Comparison of ENCODE assay signal across 8 cellular contexts in genomic region chr12:12349711-12350665, GRCh38.
A peak's percentile ranks its signal among the peaks of the same experiment; 100 is the strongest.
DNase-seq lines count a peak whose midpoint lies in the region; ATAC-seq, FAIRE-seq and TF ChIP-seq lines count a peak whose summit lies in the region.

MANSC1 (minus strand) TSS chr12:12350242; CDS start chr12:12343314, 6,928 bp downstream.

- H3K4me1 Mint-ChIP-seq in central memory CD8-positive, alpha-beta T cell: peaks cover 13% of the 10 kb centered on the region

- peak within 1 kb of the TSS; percentile 60 for H3K4me3 Mint-ChIP-seq in central memory CD8-positive, alpha-beta T cell

- H3K27ac Mint-ChIP-seq in central memory CD8-positive, alpha-beta T cell (ENCODE audit: low read depth): no peak within 1 kb of the TSS

- peak; percentile 51 for TF ChIP-seq CTCF in GM12873 (IDR thresholded peaks at IDR 0.05; ENCODE audit: insufficient read depth, low read depth, low read length, missing control alignments)
- 0 out of 2 replicates have a peak, but pooled peaks have one; percentile 22 for TF ChIP-seq CTCF in WI38 (IDR thresholded peaks at IDR 0.05; ENCODE audit: low read depth, low read length)

- peak within 1 kb of the TSS; percentile 65 for H3K4me3 ChIP-seq in WI38 (ENCODE audit: low read depth, low read length)
- H3K4me3 ChIP-seq in skin epidermis: peak within 1 kb of the TSS; percentile 46 to 65 (median 60)

- H3K27me3 Mint-ChIP-seq in central memory CD8-positive, alpha-beta T cell: no peaks in the 10 kb centered on the region

- no peak for TF ChIP-seq POLR2A in H54 (IDR thresholded peaks at IDR 0.05; ENCODE audit: low read depth, low read length)

- H3K27ac ChIP-seq in skin epidermis: peak within 1 kb of the TSS in 20 of 21 experiments; percentile 38 to 90 (median 82)

- ATAC-seq in central memory CD8-positive, alpha-beta T cell (replicated peaks; ENCODE audit: extremely low read depth, poor library complexity, severe bottlenecking): peak; percentile 46

- H3K36me3 Mint-ChIP-seq in central memory CD8-positive, alpha-beta T cell (ENCODE audit: insufficient read depth): no peaks in the 10 kb centered on the region

- H3K9me3 Mint-ChIP-seq in central memory CD8-positive, alpha-beta T cell: no peaks in the 10 kb centered on the region

- DNase-seq in NCI-H128 (lab: John Stamatoyannopoulos, UW; ENCODE audit: unreplicated experiment): peak; percentile 33
- DNase-seq in central memory CD8-positive, alpha-beta T cell (ENCODE audit: low spot score in 2 of 2): no peak
- peak; percentile 58 for DNase-seq in inferior parietal cortex (ENCODE audit: extremely low spot score)
- no peak for DNase-seq in H54 (ENCODE audit: insufficient read length, low spot score)
- no peak for DNase-seq in GOT3 (lab: John Stamatoyannopoulos, UW)

- FAIRE-seq in H54 (lab: Jason Lieb, UNC): no peak

Comparison
In these comparisons a context has a peak if more than half of its experiments do, and no peak if none do; other contexts are left out.
1. DNase-seq: peak in NCI-H128 (single experiment) and inferior parietal cortex (single experiment); none in central memory CD8-positive, alpha-beta T cell (0 of 2), H54 (single experiment) and GOT3 (single experiment).